15 cellular contexts compared by ENCODE assay signal in the genomic region with DNA sequence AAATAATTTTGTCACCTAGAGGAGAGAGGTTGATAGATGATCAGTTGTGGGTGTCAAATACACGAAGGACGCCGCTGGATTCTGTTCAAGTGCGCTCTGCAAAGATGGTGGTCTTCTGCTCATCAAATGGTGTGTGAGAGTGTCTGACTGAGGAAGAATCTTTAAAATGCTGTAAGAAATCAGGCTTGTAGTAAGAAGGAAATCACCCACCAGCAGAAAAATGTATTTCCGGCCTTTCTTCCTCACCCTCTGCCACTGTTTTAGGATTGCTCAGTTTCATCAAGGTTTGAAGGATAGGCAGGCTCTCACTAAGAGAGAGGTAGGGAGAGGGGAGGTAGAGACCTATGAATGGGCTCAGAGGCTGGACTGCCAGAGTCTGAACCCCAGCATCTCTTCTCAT. TPM values are rescaled to one million over a fixed set of nuclear protein-coding genes. Genes with fewer than 3 reads are reported as not detected.
DNase-seq lines count a peak whose midpoint lies in the region; ATAC-seq and TF ChIP-seq lines count a peak whose summit lies in the region.
"Had no signal": no experiment of that assay in that cellular context is flagged by ENCODE, and none has a peak within 500 bp of the region (broad histone marks: within the 10 kb centered on the region; RNA-seq: fewer than 3 reads in every experiment).

No MANE protein-coding gene starts in this region.

- peak; percentile 31 for ATAC-seq in activated naive CD8-positive, alpha-beta T cell treated with anti-CD3 and anti-CD28 coated beads, Interleukin-2, amount 10 ng/mL, durations not matched to agents 7 days and 5 days (ENCODE audit: low read depth)
- ATAC-seq in stimulated activated effector memory CD8-positive, alpha-beta T cell treated with anti-CD3 and anti-CD28 coated beads, Interleukin-12 subunit alpha, Interleukin-12 subunit beta, amount 100 ng/mL, for 72 hours = no peak
- ATAC-seq: left lobe of liver had no signal

- peaks cover 9% of the 10 kb centered on the region; the same call in 1 of the 2 replicates for H4K20me1 ChIP-seq in OCI-LY1 (ENCODE audit: insufficient read depth, low read length)

- peaks cover 91% of the 10 kb centered on the region for H3K36me3 Mint-ChIP-seq in activated T-cell treated with anti-CD3 and anti-CD28 coated beads, Interleukin-2, amount 50 U/mL, for 24 hours (ENCODE audit: low read depth)
- peaks cover 61% of the 10 kb centered on the region for H3K36me3 Mint-ChIP-seq in activated naive CD8-positive, alpha-beta T cell treated with anti-CD3 and anti-CD28 coated beads, Interleukin-2, amount 10 ng/mL, durations not matched to agents 7 days and 5 days
- H3K36me3 Mint-ChIP-seq in stimulated activated effector memory CD8-positive, alpha-beta T cell treated with anti-CD3 and anti-CD28 coated beads, Interleukin-12 subunit alpha, Interleukin-12 subunit beta, amount 100 ng/mL, for 72 hours = peaks cover 100% of the 10 kb centered on the region

- no peak overlapping the region for H3K4me2 ChIP-seq in OCI-LY1 (ENCODE audit: low read length)

- POLR2A ChIA-PET in activated naive CD8-positive, alpha-beta T cell treated with anti-CD3 and anti-CD28 coated beads, Interleukin-2, amount 10 ng/mL, durations not matched to agents 7 days and 5 days (lab: Charles Lee) = interaction anchor here (1.0 to 4.1 kb wide), 13 partner anchors 11 to 91 kb away, joined by 3 to 37 read pairs (median 7); partner anchors contain the start of gene RHOH

- H3K9me3 ChIP-seq in OCI-LY1 (ENCODE audit: low read length) = no peaks in the 10 kb centered on the region
- H3K9me3 ChIP-seq: prostate gland, vagina had no signal

- H3K4me3 Mint-ChIP-seq in activated T-cell treated with anti-CD3 and anti-CD28 coated beads, Interleukin-2, amount 50 U/mL, for 24 hours = peak overlapping the region; percentile 61
- H3K4me3 Mint-ChIP-seq in activated naive CD8-positive, alpha-beta T cell treated with anti-CD3 and anti-CD28 coated beads, Interleukin-2, amount 10 ng/mL, durations not matched to agents 7 days and 5 days = peak overlapping the region; percentile 90
- peak overlapping the region; percentile 76 for H3K4me3 Mint-ChIP-seq in stimulated activated effector memory CD8-positive, alpha-beta T cell treated with anti-CD3 and anti-CD28 coated beads, Interleukin-12 subunit alpha, Interleukin-12 subunit beta, amount 100 ng/mL, for 72 hours

- peaks cover 2% of the 10 kb centered on the region for H3K9me3 Mint-ChIP-seq in activated T-cell treated with anti-CD3 and anti-CD28 coated beads, Interleukin-2, amount 50 U/mL, for 24 hours
- no peaks in the 10 kb centered on the region for H3K9me3 Mint-ChIP-seq in activated naive CD8-positive, alpha-beta T cell treated with anti-CD3 and anti-CD28 coated beads, Interleukin-2, amount 10 ng/mL, durations not matched to agents 7 days and 5 days
- no peaks in the 10 kb centered on the region for H3K9me3 Mint-ChIP-seq in stimulated activated effector memory CD8-positive, alpha-beta T cell treated with anti-CD3 and anti-CD28 coated beads, Interleukin-12 subunit alpha, Interleukin-12 subunit beta, amount 100 ng/mL, for 72 hours

- peaks cover 98% of the 10 kb centered on the region for H3K79me2 ChIP-seq in OCI-LY1 (ENCODE audit: insufficient read depth, low read length)

- H3K9ac ChIP-seq in OCI-LY1 (ENCODE audit: low read length) = no peak overlapping the region

- H3K4me1 ChIP-seq in OCI-LY1 (ENCODE audit: insufficient read depth, low read length, severe bottlenecking) = peaks cover 97% of the 10 kb centered on the region
- H3K4me1 ChIP-seq: prostate gland had no signal

- no peaks in the 10 kb centered on the region for H3K27me3 ChIP-seq in OCI-LY1 (ENCODE audit: insufficient read depth, low read length)
- H3K27me3 ChIP-seq: vagina had no signal

- H3K27me3 Mint-ChIP-seq in activated T-cell treated with anti-CD3 and anti-CD28 coated beads, Interleukin-2, amount 50 U/mL, for 24 hours = no peaks in the 10 kb centered on the region
- H3K27me3 Mint-ChIP-seq in activated naive CD8-positive, alpha-beta T cell treated with anti-CD3 and anti-CD28 coated beads, Interleukin-2, amount 10 ng/mL, durations not matched to agents 7 days and 5 days = no peaks in the 10 kb centered on the region

- H3K4me1 Mint-ChIP-seq in activated T-cell treated with anti-CD3 and anti-CD28 coated beads, Interleukin-2, amount 50 U/mL, for 24 hours (ENCODE audit: low read depth) = peaks cover 93% of the 10 kb centered on the region
- peaks cover 79% of the 10 kb centered on the region for H3K4me1 Mint-ChIP-seq in activated naive CD8-positive, alpha-beta T cell treated with anti-CD3 and anti-CD28 coated beads, Interleukin-2, amount 10 ng/mL, durations not matched to agents 7 days and 5 days
- H3K4me1 Mint-ChIP-seq in stimulated activated effector memory CD8-positive, alpha-beta T cell treated with anti-CD3 and anti-CD28 coated beads, Interleukin-12 subunit alpha, Interleukin-12 subunit beta, amount 100 ng/mL, for 72 hours = peaks cover 80% of the 10 kb centered on the region

- H3K9me2 ChIP-seq in OCI-LY1 (ENCODE audit: low read depth, low read length) = no peaks in the 10 kb centered on the region

- TF ChIP-seq CTCF in OCI-LY1 (IDR thresholded peaks at IDR 0.05; ENCODE audit: low read length) = no peak
- no peak for TF ChIP-seq CTCF in foreskin fibroblast (IDR thresholded peaks at IDR 0.05; ENCODE audit: low read depth, low read length)

- peaks cover 93% of the 10 kb centered on the region for H3K36me3 ChIP-seq in OCI-LY1 (ENCODE audit: insufficient read depth, low read length)
- H3K36me3 ChIP-seq: prostate gland, vagina had no signal

- DNase-seq in activated T-cell treated with anti-CD3 and anti-CD28 coated beads, Interleukin-2, amount 50 U/mL, for 24 hours = no peak
- DNase-seq in activated T-cell treated with anti-CD3 and anti-CD28 coated beads for 4 hours = no peak
- DNase-seq in activated naive CD8-positive, alpha-beta T cell treated with anti-CD3 and anti-CD28 coated beads, Interleukin-2, amount 10 ng/mL, durations not matched to agents 7 days and 5 days = peak; percentile 26
- no peak for DNase-seq in stimulated activated effector memory CD8-positive, alpha-beta T cell treated with anti-CD3 and anti-CD28 coated beads, Interleukin-12 subunit alpha, Interleukin-12 subunit beta, amount 100 ng/mL, for 72 hours (ENCODE audit: low spot score in 2 of 2)
- no peak for DNase-seq in foreskin fibroblast
- DNase-seq in retina = no peak
- no peak for DNase-seq in activated effector memory CD4-positive, alpha-beta T cell treated with anti-CD3 and anti-CD28 coated beads, Interleukin-2, amount 50 U/mL, for 16 hours
- DNase-seq: caudate nucleus; NCI-H1105; RPMI8226; stimulated activated CD4-positive, alpha-beta T cell treated with anti-CD3 and anti-CD28 coated beads, Interleukin-12 subunit alpha, Interleukin-12 subunit beta, amount 100 ng/mL, for 4 hours had no signal

- peak overlapping the region; percentile 99 for H3K27ac Mint-ChIP-seq in activated T-cell treated with anti-CD3 and anti-CD28 coated beads, Interleukin-2, amount 50 U/mL, for 24 hours
- peak overlapping the region; percentile 98 for H3K27ac Mint-ChIP-seq in activated naive CD8-positive, alpha-beta T cell treated with anti-CD3 and anti-CD28 coated beads, Interleukin-2, amount 10 ng/mL, durations not matched to agents 7 days and 5 days
- H3K27ac Mint-ChIP-seq in stimulated activated effector memory CD8-positive, alpha-beta T cell treated with anti-CD3 and anti-CD28 coated beads, Interleukin-12 subunit alpha, Interleukin-12 subunit beta, amount 100 ng/mL, for 72 hours = peak overlapping the region; percentile 95

- no peak overlapping the region for H3K4me3 ChIP-seq in OCI-LY1 (ENCODE audit: low read depth, low read length, poor library complexity, severe bottlenecking)
- H3K4me3 ChIP-seq in foreskin fibroblast (ENCODE audit: low read depth in 1 of 2, low read length in 2 of 2) = no peak overlapping the region
- H3K4me3 ChIP-seq: prostate gland, vagina had no signal

- 0 out of 2 replicates have a peak, but pooled peaks cover 3% of the 10 kb centered on the region for H3F3A ChIP-seq in OCI-LY1 (ENCODE audit: insufficient read depth, low read length)

- H2AFZ ChIP-seq in OCI-LY1 (ENCODE audit: low read length) = no peak overlapping the region

- H3K27ac ChIP-seq in OCI-LY1 (ENCODE audit: low read depth, low read length, poor library complexity, severe bottlenecking) = peak overlapping the region; percentile 18
- H3K27ac ChIP-seq: prostate gland had no signal

RNA-seq across cellular contexts. Expression of gene RHOH, which starts 28.7 kb away (rescaled TPM):
- total RNA-seq in activated naive CD8-positive, alpha-beta T cell treated with anti-CD3 and anti-CD28 coated beads, Interleukin-2, amount 10 ng/mL, durations not matched to agents 7 days and 5 days = 100 to 1,000 TPM; 187 to 190 TPM
